ENCODE assay signal across 18 cellular contexts in the genomic region with DNA sequence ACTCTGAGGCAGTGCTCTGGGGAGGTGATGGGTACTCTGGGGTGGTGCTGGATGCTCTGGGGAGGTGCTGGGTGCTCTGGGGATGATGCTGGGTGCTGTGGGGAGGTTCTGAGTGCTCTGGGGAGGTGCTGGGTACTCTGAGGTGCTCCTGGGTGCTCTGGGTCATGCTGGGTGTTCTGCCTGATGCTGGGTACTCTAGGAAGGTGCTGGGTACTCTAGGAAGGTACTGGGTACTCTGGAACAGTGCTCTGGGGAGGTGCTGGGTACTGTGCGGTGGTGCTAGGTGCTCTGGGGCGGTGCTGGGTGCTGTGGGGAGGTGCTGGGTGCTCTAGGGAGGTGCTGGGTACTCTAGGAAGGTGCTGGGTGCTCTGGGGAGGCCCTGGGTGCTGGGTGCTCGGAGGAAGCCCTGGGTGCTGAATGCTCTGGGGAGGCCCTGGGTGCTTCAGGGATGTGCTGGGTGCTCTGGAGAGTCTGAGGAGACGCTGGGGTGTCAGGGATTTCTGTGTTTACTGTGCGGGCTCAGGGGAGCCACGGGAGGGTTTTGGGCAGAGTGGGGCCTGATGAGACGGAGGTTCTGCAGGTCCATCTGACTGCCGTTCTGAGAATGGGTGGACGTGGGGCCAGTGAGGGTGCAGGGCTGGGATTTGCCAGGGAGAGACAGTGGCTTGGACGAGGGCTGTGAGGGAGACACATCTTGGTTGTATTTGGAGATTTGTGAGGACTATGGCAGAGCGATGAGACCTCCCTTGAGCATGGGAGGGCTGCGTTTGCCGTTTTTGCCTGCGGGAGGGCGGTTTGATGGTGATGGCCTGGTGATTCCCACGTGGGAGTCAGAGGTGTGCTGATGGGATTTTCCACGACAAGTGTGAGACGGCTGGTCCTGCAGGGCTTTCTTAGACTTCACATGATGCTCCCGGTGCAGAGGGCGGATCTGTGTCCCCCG. TPM values are rescaled to one million over a fixed set of nuclear protein-coding genes. Genes with fewer than 3 reads are reported as not detected.
A peak's percentile ranks its signal among the peaks of the same experiment; 100 is the strongest.
DNase-seq lines count a peak whose midpoint lies in the region; ATAC-seq, FAIRE-seq and TF ChIP-seq lines count a peak whose summit lies in the region.
"Had no signal": no experiment of that assay in that cellular context is flagged by ENCODE, and none has a peak within 500 bp of the region (broad histone marks: within the 10 kb centered on the region; RNA-seq: fewer than 3 reads in every experiment).

No MANE protein-coding gene starts in this region.

- H3K4me2 ChIP-seq in A549: no peak overlapping the region
- H3K4me2 ChIP-seq in GM23338: no peak overlapping the region
- H3K4me2 ChIP-seq in mesenchymal stem cell (ENCODE audit: low read length, poor library complexity, severe bottlenecking): no peak overlapping the region
- H3K4me2 ChIP-seq: BLaER1 treated with 17β-estradiol and CSF1 and Interleukin-3, amounts not matched to agents 10 nM and 100 nM had no signal

- no peaks in the 10 kb centered on the region for H3K79me2 ChIP-seq in GM23338 (replicated peaks; ENCODE audit: insufficient read depth)

- H3K27me3 ChIP-seq in GM23338 (ENCODE audit: insufficient read depth): no peaks in the 10 kb centered on the region
- H3K27me3 ChIP-seq in mesenchymal stem cell (ENCODE audit: control insufficient read depth in 1 of 2, insufficient read depth in 1 of 2, low read length in 2 of 2): peaks cover 0 to 42% of the 10 kb centered on the region in 2 experiments
- H3K27me3 ChIP-seq: Peyer's patch had no signal

- no peaks in the 10 kb centered on the region for H4K20me1 ChIP-seq in GM23338 (replicated peaks; ENCODE audit: insufficient read depth)

- H3K14ac ChIP-seq in mesenchymal stem cell (ENCODE audit: low read length in 2 of 2): no peak overlapping the region

- H3K4me1 Mint-ChIP-seq in GM23338 (peaks cover 36% of the 10 kb centered on the region), T-helper 17 cell (peaks cover 25% of the 10 kb centered on the region)
- peaks cover 7 to 18% of the 10 kb centered on the region in 2 donors for H3K4me1 Mint-ChIP-seq in stimulated activated naive B cell treated with anti-CD40 and anti-IgM and Interleukin-4, amounts not matched to agents 10 μg/mL and 1 μg/mL and 100 μg/mL, for 72 hours

- no peak overlapping the region for H4K91ac ChIP-seq in mesenchymal stem cell (ENCODE audit: low read length)

- TF ChIP-seq RAD21 in A549 (conservative IDR thresholded peaks at IDR 0.05 in 1 of 2, IDR thresholded peaks at IDR 0.05 in 1 of 2): no peak

- H3K4me3 Mint-ChIP-seq in GM23338 (no peak overlapping the region), T-helper 17 cell (peak overlapping the region; percentile 10)
- H3K4me3 Mint-ChIP-seq in stimulated activated naive B cell treated with anti-CD40 and anti-IgM and Interleukin-4, amounts not matched to agents 10 μg/mL and 1 μg/mL and 100 μg/mL, for 72 hours: no peak overlapping the region

- H3K27me3 Mint-ChIP-seq in GM23338 (ENCODE audit: insufficient read depth, low read depth, poor library complexity) (peaks cover 51% of the 10 kb centered on the region), T-helper 17 cell (peaks cover 20% of the 10 kb centered on the region)
- H3K27me3 Mint-ChIP-seq in stimulated activated naive B cell treated with anti-CD40 and anti-IgM and Interleukin-4, amounts not matched to agents 10 μg/mL and 1 μg/mL and 100 μg/mL, for 72 hours: peaks cover 30 to 44% of the 10 kb centered on the region in 2 donors

- H3K4me1 ChIP-seq in A549 (peaks cover 46% of the 10 kb centered on the region), GM23338 (ENCODE audit: insufficient read depth) (peaks cover 13% of the 10 kb centered on the region), mesenchymal stem cell (ENCODE audit: control insufficient read depth, insufficient read depth, low read depth, low read length) (peaks cover 22% of the 10 kb centered on the region)

- no peak overlapping the region for H2BK12ac ChIP-seq in mesenchymal stem cell (ENCODE audit: low read length in 2 of 2)

- H3K4me3 ChIP-seq in A549 (no peak overlapping the region), GM23338 (no peak overlapping the region), mesenchymal stem cell (ENCODE audit: insufficient read depth in 1 of 2, low read depth in 1 of 2, low read length in 2 of 2) (no peak overlapping the region)
- H3K4me3 ChIP-seq: BLaER1 treated with 17β-estradiol and CSF1 and Interleukin-3, amounts not matched to agents 10 nM and 100 nM; Peyer's patch had no signal

- no peak for TF ChIP-seq POLR2A in A549 (IDR thresholded peaks at IDR 0.05; ENCODE audit: low read length)

- no peak for FAIRE-seq in A549 (lab: Jason Lieb, UNC)
- FAIRE-seq: HTR-8/SVneo had no signal

- H3K27ac Mint-ChIP-seq in GM23338 (peak overlapping the region; percentile 45; the same call in 1 of the 2 replicates), T-helper 17 cell (peak overlapping the region; percentile 11)
- no peak overlapping the region for H3K27ac Mint-ChIP-seq in stimulated activated naive B cell treated with anti-CD40 and anti-IgM and Interleukin-4, amounts not matched to agents 10 μg/mL and 1 μg/mL and 100 μg/mL, for 72 hours

- POLR2A ChIA-PET in A549 (lab: Yijun Ruan, JAX): no interaction called here

- no peak overlapping the region for H3K23ac ChIP-seq in mesenchymal stem cell (ENCODE audit: low read length in 2 of 2)

- no peaks in the 10 kb centered on the region for H3K9me2 ChIP-seq in GM23338 (ENCODE audit: insufficient read depth)

- peak overlapping the region; percentile 68 for H2BK15ac ChIP-seq in mesenchymal stem cell (ENCODE audit: low read depth, poor library complexity, severe bottlenecking)

- H2AK5ac ChIP-seq in mesenchymal stem cell (ENCODE audit: low read length, severe bottlenecking): no peak overlapping the region

- H3K9me3 ChIP-seq in A549 (no peaks in the 10 kb centered on the region), T-helper 17 cell (ENCODE audit: control insufficient read depth, low read length, poor library complexity, severe bottlenecking) (no peaks in the 10 kb centered on the region), mesenchymal stem cell (ENCODE audit: control insufficient read depth, low read length) (no peaks in the 10 kb centered on the region)
- H3K9me3 ChIP-seq: BLaER1 treated with 17β-estradiol and CSF1 and Interleukin-3, amounts not matched to agents 10 nM and 100 nM; Peyer's patch had no signal

- peaks cover 31% of the 10 kb centered on the region for H3F3A ChIP-seq in GM23338 (replicated peaks; ENCODE audit: low read depth)

- no peak overlapping the region for H2BK120ac ChIP-seq in mesenchymal stem cell (ENCODE audit: low read depth, low read length)

- no peak overlapping the region for H4K8ac ChIP-seq in mesenchymal stem cell (ENCODE audit: low read length)

- H3K36me3 ChIP-seq in GM23338 (ENCODE audit: insufficient read depth) (no peaks in the 10 kb centered on the region), mesenchymal stem cell (ENCODE audit: control insufficient read depth in 1 of 2, insufficient read depth in 2 of 2, low read depth in 1 of 2, low read length in 2 of 2) (no peaks in the 10 kb centered on the region)
- H3K36me3 ChIP-seq: BLaER1 treated with 17β-estradiol and CSF1 and Interleukin-3, amounts not matched to agents 10 nM and 100 nM; Peyer's patch had no signal

- no peak overlapping the region for H2BK5ac ChIP-seq in mesenchymal stem cell (ENCODE audit: low read depth, low read length, poor library complexity, severe bottlenecking)

- H3K4ac ChIP-seq in mesenchymal stem cell (ENCODE audit: low read depth in 1 of 2, low read length in 2 of 2): no peak overlapping the region

- H3K18ac ChIP-seq in mesenchymal stem cell (ENCODE audit: low read depth in 1 of 2, low read length in 2 of 2): peak overlapping the region in 1 of 2 experiments; percentile 5

- H3K9me3 Mint-ChIP-seq in GM23338: peaks cover 6% of the 10 kb centered on the region; the same call in 1 of the 3 replicates
- H3K9me3 Mint-ChIP-seq in stimulated activated naive B cell treated with anti-CD40 and anti-IgM and Interleukin-4, amounts not matched to agents 10 μg/mL and 1 μg/mL and 100 μg/mL, for 72 hours: no peaks in the 10 kb centered on the region

- no peak for TF ChIP-seq EP300 in A549 (IDR thresholded peaks at IDR 0.05)

- H3K27ac ChIP-seq in A549: peak overlapping the region; percentile 96
- H3K27ac ChIP-seq in GM23338 (ENCODE audit: low read depth): no peak overlapping the region
- no peak overlapping the region for H3K27ac ChIP-seq in mesenchymal stem cell (ENCODE audit: low read length, poor library complexity, severe bottlenecking)
- H3K27ac ChIP-seq: BLaER1 treated with 17β-estradiol and CSF1 and Interleukin-3, amounts not matched to agents 10 nM and 100 nM; Peyer's patch had no signal

- H2AFZ ChIP-seq in GM23338 (peak overlapping the region; percentile 10; the same call in 1 of the 2 replicates), mesenchymal stem cell (ENCODE audit: low read depth, low read length) (no peak overlapping the region)

- 81% methylated on average over 21 of the region's 21 CpGs for WGBS in A549 (ENCODE audit: missing lambda C conversion rate)
- WGBS in mesenchymal stem cell: 91% methylated on average over 21 of the region's 21 CpGs

- no peak for TF ChIP-seq CTCF in A549 (IDR thresholded peaks at IDR 0.05)
- no peak for TF ChIP-seq CTCF in GM23338 (conservative IDR thresholded peaks at IDR 0.05; ENCODE audit: low read depth in 2 of 2)

- ATAC-seq in A549 (no peak), GM23338 (no peak), T-helper 17 cell (no peak)
- no peak for ATAC-seq in stimulated activated naive B cell treated with anti-CD40 and anti-IgM and Interleukin-4, amounts not matched to agents 10 μg/mL and 1 μg/mL and 100 μg/mL, for 72 hours (replicated peaks)

- CTCF ChIA-PET in A549 (lab: Yijun Ruan, JAX): interaction anchor here (1.0 to 5.1 kb wide), 3 partner anchors 7 to 754 kb away, joined by 3 to 43 read pairs (median 3); no protein-coding TSS in a partner anchor

- DNase-seq in A549 (ENCODE audit: low read depth in 1 of 2, low spot score in 1 of 2): peak in 1 of 2 experiments; percentile 68
- no peak for DNase-seq in GM23338 (ENCODE audit: low spot score)
- DNase-seq in T-helper 17 cell: no peak
- DNase-seq in mesenchymal stem cell: no peak
- no peak for DNase-seq in stimulated activated naive B cell treated with anti-CD40 and anti-IgM and Interleukin-4, amounts not matched to agents 10 μg/mL and 1 μg/mL and 100 μg/mL, for 72 hours
- no peak for DNase-seq in cortex of kidney (lab: John Stamatoyannopoulos, UW)
- no peak for DNase-seq in NCI-H2196 (lab: John Stamatoyannopoulos, UW; ENCODE audit: unreplicated experiment)
- DNase-seq in NCI-H2171 treated with DMSO at 0.1 percent for 48 hours (lab: John Stamatoyannopoulos, UW): no peak
- DNase-seq: DMS53, KBM-7, NCI-H146, NCI-H2081 treated with DMSO at 0.1 percent for 48 hours, NCI-H446 treated with DMSO at 0.1 percent for 48 hours, NCI-H774, SIG-M5 had no signal

- H3K36me3 Mint-ChIP-seq in GM23338 (ENCODE audit: low read depth): peaks cover 4% of the 10 kb centered on the region; the same call in 1 of the 3 replicates
- H3K36me3 Mint-ChIP-seq in T-helper 17 cell (ENCODE audit: low read depth): peaks cover 7% of the 10 kb centered on the region
- H3K36me3 Mint-ChIP-seq in stimulated activated naive B cell treated with anti-CD40 and anti-IgM and Interleukin-4, amounts not matched to agents 10 μg/mL and 1 μg/mL and 100 μg/mL, for 72 hours: peaks cover 0 to 2% of the 10 kb centered on the region in 2 donors

- H3K9ac ChIP-seq in mesenchymal stem cell (ENCODE audit: low read length): no peak overlapping the region
- H3K9ac ChIP-seq: BLaER1 treated with 17β-estradiol and CSF1 and Interleukin-3, amounts not matched to agents 10 nM and 100 nM had no signal

- H3K79me1 ChIP-seq in mesenchymal stem cell (replicated peaks; ENCODE audit: low read length, poor library complexity, severe bottlenecking): no peaks in the 10 kb centered on the region

RNA-seq across cellular contexts. Expression of a gene that starts 30.0 kb away (rescaled TPM):
- polyA plus RNA-seq in A549 (2011; rRNA removed): 6.2 and 9.1 TPM in 2 replicates
- 19.6 and 30.3 TPM in 2 replicates for polyA plus RNA-seq in A549 (2012; cell fraction: cytosol; rRNA removed)
- polyA plus RNA-seq in A549 (2012; cell fraction: nucleus; rRNA removed): 44.1 and 63.4 TPM in 2 replicates
- 7.2 to 8.7 TPM (median 7.9 TPM) in 3 replicates for polyA plus RNA-seq in A549 (2017; fragmentation: RNase III; extraction: RNeasy Plus Mini Kit Qiagen cat#74134 plus additional on column Dnase treatment)
- 3.6 and 3.7 TPM in 2 replicates for polyA minus RNA-seq in A549 (2011; rRNA and poly(A)+ RNA removed)
- total RNA-seq in GM23338 (2014; rRNA removed; shearing (Covaris generic)): 26.8 and 48.5 TPM in 2 replicates
- 10.4 and 16.9 TPM in 2 replicates for polyA plus RNA-seq in GM23338 (2016; fragmentation: Nextera tagmentation; extraction: Ambion mirVana)
- 1 to 10 TPM in 1 of 2 donors, not detected in 1; 2.5 TPM for total RNA-seq in T-helper 17 cell
- 2.3 TPM for polyA plus RNA-seq in mesenchymal stem cell (2013, experiment 1 of 2)
- 2.7 TPM for polyA plus RNA-seq in mesenchymal stem cell (2013, experiment 2 of 2)

RNA-seq across cellular contexts. Expression of a gene that starts 36.2 kb away (rescaled TPM):
- polyA plus RNA-seq in A549 (2011; rRNA removed): 15.1 and 18.4 TPM in 2 replicates
- polyA plus RNA-seq in A549 (2012; cell fraction: cytosol; rRNA removed): 43.7 and 65.4 TPM in 2 replicates
- 271 and 363 TPM in 2 replicates for polyA plus RNA-seq in A549 (2012; cell fraction: nucleus; rRNA removed)
- polyA plus RNA-seq in A549 (2017; fragmentation: RNase III; extraction: RNeasy Plus Mini Kit Qiagen cat#74134 plus additional on column Dnase treatment): 37.7 to 49.2 TPM (median 46.2 TPM) in 3 replicates
- polyA minus RNA-seq in A549 (2011; rRNA and poly(A)+ RNA removed): 13.4 and 13.5 TPM in 2 replicates
- total RNA-seq in GM23338 (2014; rRNA removed; shearing (Covaris generic)): 26.2 and 33.8 TPM in 2 replicates
- 8.4 and 9.3 TPM in 2 replicates for polyA plus RNA-seq in GM23338 (2016; fragmentation: Nextera tagmentation; extraction: Ambion mirVana)
- total RNA-seq in T-helper 17 cell: 10 to 100 TPM; 91.9 to 97.2 TPM
- 18.5 TPM for polyA plus RNA-seq in mesenchymal stem cell (2013, experiment 1 of 2)
- 17.7 TPM for polyA plus RNA-seq in mesenchymal stem cell (2013, experiment 2 of 2)

Comparison
In these comparisons a context has a peak if more than half of its experiments do, and no peak if none do; other contexts are left out.
1. H3K27ac ChIP-seq: peak in A549 (2 of 2); none in GM23338 (single experiment) and mesenchymal stem cell (single experiment).